ENCODE assay signal across 8 cellular contexts in genomic region chr9:110047232-110047954, GRCh38.
DNase-seq lines count a peak whose midpoint lies in the region; ATAC-seq and TF ChIP-seq lines count a peak whose summit lies in the region.

No MANE protein-coding gene starts in this region.

- TF ChIP-seq POLR2A in esophagus muscularis mucosa (IDR thresholded peaks at IDR 0.05; ENCODE audit: low read depth) = no peak

- no peak for TF ChIP-seq CTCF in esophagus muscularis mucosa (IDR thresholded peaks at IDR 0.05)

- H3K36me3 ChIP-seq in HUES64 (ENCODE audit: insufficient read depth, low read length) (no peaks in the 10 kb centered on the region), esophagus muscularis mucosa (no peaks in the 10 kb centered on the region)

- H3K4me3 Mint-ChIP-seq in activated CD4-positive, alpha-beta T cell treated with anti-CD3 and anti-CD28 coated beads, Interleukin-2, amount 10 ng/mL, durations not matched to agents 7 days and 5 days = peak overlapping the region; percentile 81
- peak overlapping the region; percentile 87 for H3K4me3 Mint-ChIP-seq in stimulated activated effector memory CD8-positive, alpha-beta T cell treated with anti-CD3 and anti-CD28 coated beads, Interleukin-12 subunit alpha, Interleukin-12 subunit beta, amount 100 ng/mL, for 72 hours

- CTCF ChIA-PET in activated CD4-positive, alpha-beta T cell treated with anti-CD3 and anti-CD28 coated beads, Interleukin-2, amount 10 ng/mL, durations not matched to agents 7 days and 5 days (lab: Charles Lee) = interaction anchor here (0.5 to 1.0 kb wide), 2 partner anchors 160 to 1858 kb away, joined by 3 read pairs; no protein-coding TSS in a partner anchor

- no peak for DNase-seq in activated CD4-positive, alpha-beta T cell treated with anti-CD3 and anti-CD28 coated beads, Interleukin-2, amount 10 ng/mL, durations not matched to agents 7 days and 5 days
- DNase-seq in activated CD4-positive, alpha-beta T cell treated with anti-CD3 and anti-CD28 coated beads for 48 hours = no peak
- no peak for DNase-seq in esophagus muscularis mucosa (ENCODE audit: extremely low spot score)
- DNase-seq in stimulated activated effector memory CD8-positive, alpha-beta T cell treated with anti-CD3 and anti-CD28 coated beads, Interleukin-12 subunit alpha, Interleukin-12 subunit beta, amount 100 ng/mL, for 72 hours (ENCODE audit: low spot score in 2 of 2) = no peak
- no peak for DNase-seq in NCI-H128 (lab: John Stamatoyannopoulos, UW; ENCODE audit: unreplicated experiment)
- DNase-seq in effector CD8-positive, alpha-beta T cell (lab: John Stamatoyannopoulos, UW) = no peak

- intact Hi-C loops in esophagus muscularis mucosa (cut with DNase I) = loop anchor here (5.0 kb wide), 1 partner anchor 95 kb away; no protein-coding TSS in a partner anchor

- H3K27ac Mint-ChIP-seq in activated CD4-positive, alpha-beta T cell treated with anti-CD3 and anti-CD28 coated beads, Interleukin-2, amount 10 ng/mL, durations not matched to agents 7 days and 5 days = peak overlapping the region; percentile 81
- no peak overlapping the region for H3K27ac Mint-ChIP-seq in stimulated activated effector memory CD8-positive, alpha-beta T cell treated with anti-CD3 and anti-CD28 coated beads, Interleukin-12 subunit alpha, Interleukin-12 subunit beta, amount 100 ng/mL, for 72 hours

- peaks cover 4% of the 10 kb centered on the region for H3K27me3 Mint-ChIP-seq in activated CD4-positive, alpha-beta T cell treated with anti-CD3 and anti-CD28 coated beads, Interleukin-2, amount 10 ng/mL, durations not matched to agents 7 days and 5 days

- WGBS in HUES64 = 2% methylated on average over 6 of the region's 7 CpGs
- WGBS in esophagus muscularis mucosa = 67% methylated on average over 7 of the region's 7 CpGs

- peaks cover 17% of the 10 kb centered on the region for H3K36me3 Mint-ChIP-seq in activated CD4-positive, alpha-beta T cell treated with anti-CD3 and anti-CD28 coated beads, Interleukin-2, amount 10 ng/mL, durations not matched to agents 7 days and 5 days (ENCODE audit: low read depth)
- no peaks in the 10 kb centered on the region for H3K36me3 Mint-ChIP-seq in stimulated activated effector memory CD8-positive, alpha-beta T cell treated with anti-CD3 and anti-CD28 coated beads, Interleukin-12 subunit alpha, Interleukin-12 subunit beta, amount 100 ng/mL, for 72 hours

- no peaks in the 10 kb centered on the region for H3K9me3 Mint-ChIP-seq in activated CD4-positive, alpha-beta T cell treated with anti-CD3 and anti-CD28 coated beads, Interleukin-2, amount 10 ng/mL, durations not matched to agents 7 days and 5 days
- peaks cover 3% of the 10 kb centered on the region for H3K9me3 Mint-ChIP-seq in stimulated activated effector memory CD8-positive, alpha-beta T cell treated with anti-CD3 and anti-CD28 coated beads, Interleukin-12 subunit alpha, Interleukin-12 subunit beta, amount 100 ng/mL, for 72 hours

- H3K4me1 ChIP-seq in HUES64 (ENCODE audit: insufficient read depth, low read length) (peaks cover 28% of the 10 kb centered on the region), esophagus muscularis mucosa (peaks cover 14 to 40% (median 37%) of the 10 kb centered on the region in 4 donors)

- POLR2A ChIA-PET in activated CD4-positive, alpha-beta T cell treated with anti-CD3 and anti-CD28 coated beads, Interleukin-2, amount 10 ng/mL, durations not matched to agents 7 days and 5 days (lab: Charles Lee) = no interaction called here

- peaks cover 36% of the 10 kb centered on the region for H3K4me1 Mint-ChIP-seq in activated CD4-positive, alpha-beta T cell treated with anti-CD3 and anti-CD28 coated beads, Interleukin-2, amount 10 ng/mL, durations not matched to agents 7 days and 5 days
- peaks cover 29% of the 10 kb centered on the region for H3K4me1 Mint-ChIP-seq in stimulated activated effector memory CD8-positive, alpha-beta T cell treated with anti-CD3 and anti-CD28 coated beads, Interleukin-12 subunit alpha, Interleukin-12 subunit beta, amount 100 ng/mL, for 72 hours

- TF ChIP-seq EP300 in esophagus muscularis mucosa (IDR thresholded peaks at IDR 0.05) = no peak

- ATAC-seq in stimulated activated effector memory CD8-positive, alpha-beta T cell treated with anti-CD3 and anti-CD28 coated beads, Interleukin-12 subunit alpha, Interleukin-12 subunit beta, amount 100 ng/mL, for 72 hours = no peak
- no peak for ATAC-seq in HG03097 (IDR thresholded peaks at IDR 0.05; ENCODE audit: low FRiP score, unreplicated experiment)

- H3K9ac ChIP-seq in HUES64 (ENCODE audit: low read depth, low read length) = peak overlapping the region; percentile 74

- H3K9me3 ChIP-seq in HUES64 (ENCODE audit: insufficient read depth, low read depth, low read length) = no peaks in the 10 kb centered on the region
- no peaks in the 10 kb centered on the region for H3K9me3 ChIP-seq in esophagus muscularis mucosa

- H3K4me3 ChIP-seq in HUES64 (ENCODE audit: low read length) (peak overlapping the region; percentile 84), esophagus muscularis mucosa (peak overlapping the region; percentile 71 to 82 (median 78))

- H3K27me3 ChIP-seq in HUES64 (ENCODE audit: insufficient read depth, low read length) (peaks cover 17% of the 10 kb centered on the region), esophagus muscularis mucosa (no peaks in the 10 kb centered on the region)

- peak overlapping the region; percentile 97; the same call in 1 of the 2 replicates for H3K27ac ChIP-seq in HUES64 (ENCODE audit: low read depth, low read length)
- peak overlapping the region in 3 of 4 donors; percentile 28 to 83 (median 78) for H3K27ac ChIP-seq in esophagus muscularis mucosa (replicated peaks in 1 of 4)
